In the genomic region with DNA sequence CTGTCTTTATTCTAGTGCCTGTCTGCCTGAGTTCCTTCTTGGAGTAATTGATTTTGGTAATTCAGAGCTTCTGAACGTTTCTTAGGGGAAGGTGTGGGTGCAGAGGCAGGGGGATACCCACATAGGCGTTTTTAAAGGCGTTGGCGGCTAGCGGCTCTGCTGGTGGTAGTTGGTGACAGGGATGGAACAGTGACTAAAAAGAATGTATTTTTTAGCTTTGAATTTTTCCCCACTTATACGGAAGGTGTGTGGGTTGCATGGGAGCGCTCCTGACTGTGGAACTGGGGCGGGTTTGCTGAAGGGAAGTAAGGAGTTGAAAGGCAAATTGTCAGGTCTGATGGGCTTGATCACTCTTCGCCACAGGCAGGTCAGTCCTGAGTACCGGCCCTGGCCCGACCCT, we compare ENCODE assay signal across 28 cellular contexts. TPM values are rescaled to one million over a fixed set of nuclear protein-coding genes. Genes with fewer than 3 reads are reported as not detected.
"Had no signal": no experiment of that assay in that cellular context is flagged by ENCODE, and none has a peak within 500 bp of the region (broad histone marks: within the 10 kb centered on the region; RNA-seq: fewer than 3 reads in every experiment).

No MANE protein-coding gene starts in this region.

- H3K27ac ChIP-seq: adrenal gland, breast epithelium, Peyer's patch, RWPE1, SJSA1 had no signal

- H3K27ac Mint-ChIP-seq: activated B cell treated with CpG ODN at 0.5 μM for 24 hours; activated CD4-positive, alpha-beta T cell treated with anti-CD3 and anti-CD28 coated beads, Interleukin-2, amount 10 ng/mL, durations not matched to agents 24 days and 14 days; activated naive CD4-positive, alpha-beta T cell treated with anti-CD3 and anti-CD28 coated beads, Interleukin-2, amount 10 ng/mL, durations not matched to agents 7 days and 5 days; activated naive CD8-positive, alpha-beta T cell treated with anti-CD3 and anti-CD28 coated beads, Interleukin-2, amount 10 ng/mL, durations not matched to agents 7 days and 5 days; activated T-helper 17 cell treated with anti-CD3 and anti-CD28 coated beads, Interleukin-2, amount 50 U/mL, for 72 hours; IgD-negative memory B cell; T-helper 2 cell treated with Interferon-gamma antibody and Interleukin-4, amounts not matched to agents 5 μg/mL and 100 μg/mL, for 36 hours had no signal

- H3K4me3 Mint-ChIP-seq: activated B cell treated with CpG ODN at 0.5 μM for 24 hours; activated CD4-positive, alpha-beta T cell treated with anti-CD3 and anti-CD28 coated beads, Interleukin-2, amount 10 ng/mL, durations not matched to agents 24 days and 14 days; activated naive CD4-positive, alpha-beta T cell treated with anti-CD3 and anti-CD28 coated beads, Interleukin-2, amount 10 ng/mL, durations not matched to agents 7 days and 5 days; activated naive CD8-positive, alpha-beta T cell treated with anti-CD3 and anti-CD28 coated beads, Interleukin-2, amount 10 ng/mL, durations not matched to agents 7 days and 5 days; activated T-cell treated with anti-CD3 and anti-CD28 coated beads, Interleukin-2, amount 50 U/mL, for 4 hours; activated T-helper 17 cell treated with anti-CD3 and anti-CD28 coated beads, Interleukin-2, amount 50 U/mL, for 72 hours; IgD-negative memory B cell; T-helper 2 cell treated with Interferon-gamma antibody and Interleukin-4, amounts not matched to agents 5 μg/mL and 100 μg/mL, for 36 hours had no signal

- H3K36me3 Mint-ChIP-seq: activated naive CD4-positive, alpha-beta T cell treated with anti-CD3 and anti-CD28 coated beads, Interleukin-2, amount 10 ng/mL, durations not matched to agents 7 days and 5 days; activated naive CD8-positive, alpha-beta T cell treated with anti-CD3 and anti-CD28 coated beads, Interleukin-2, amount 10 ng/mL, durations not matched to agents 7 days and 5 days; IgD-negative memory B cell had no signal

- H3K4me3 ChIP-seq: adrenal gland, breast epithelium, Peyer's patch, SJSA1 had no signal

- H3K9me3 ChIP-seq: adrenal gland, breast epithelium, Peyer's patch, SJSA1 had no signal

- H3K27me3 ChIP-seq: adrenal gland, breast epithelium, Peyer's patch had no signal

- H3K9me3 Mint-ChIP-seq: activated B cell treated with CpG ODN at 0.5 μM for 24 hours; activated CD4-positive, alpha-beta T cell treated with anti-CD3 and anti-CD28 coated beads, Interleukin-2, amount 10 ng/mL, durations not matched to agents 24 days and 14 days; activated naive CD4-positive, alpha-beta T cell treated with anti-CD3 and anti-CD28 coated beads, Interleukin-2, amount 10 ng/mL, durations not matched to agents 7 days and 5 days; activated naive CD8-positive, alpha-beta T cell treated with anti-CD3 and anti-CD28 coated beads, Interleukin-2, amount 10 ng/mL, durations not matched to agents 7 days and 5 days; activated T-cell treated with anti-CD3 and anti-CD28 coated beads, Interleukin-2, amount 50 U/mL, for 4 hours; activated T-helper 17 cell treated with anti-CD3 and anti-CD28 coated beads, Interleukin-2, amount 50 U/mL, for 72 hours; T-helper 2 cell treated with Interferon-gamma antibody and Interleukin-4, amounts not matched to agents 5 μg/mL and 100 μg/mL, for 36 hours had no signal

- H3K4me1 ChIP-seq: SJSA1 had no signal

- H3K36me3 ChIP-seq: adrenal gland, breast epithelium, Peyer's patch, SJSA1 had no signal

- DNase-seq: activated B cell treated with CpG ODN at 0.5 μM for 24 hours; activated CD4-positive, alpha-beta T cell treated with anti-CD3 and anti-CD28 coated beads for 1 hour; activated CD4-positive, alpha-beta T cell treated with anti-CD3 and anti-CD28 coated beads, Interleukin-2, amount 10 ng/mL, durations not matched to agents 24 days and 14 days; activated CD4-positive, alpha-beta T cell treated with anti-CD3 and anti-CD28 coated beads, Interleukin-2, amount 50 U/mL, for 48 hours; activated CD8-positive, alpha-beta memory T cell treated with anti-CD3 and anti-CD28 coated beads for 24 hours; activated gamma-delta T cell; activated naive CD4-positive, alpha-beta T cell treated with anti-CD3 and anti-CD28 coated beads, Interleukin-2, amount 10 ng/mL, durations not matched to agents 7 days and 5 days; activated naive CD8-positive, alpha-beta T cell treated with anti-CD3 and anti-CD28 coated beads, Interleukin-2, amount 10 ng/mL, durations not matched to agents 7 days and 5 days; activated T-cell treated with anti-CD3 and anti-CD28 coated beads, Interleukin-2, amount 50 U/mL, for 4 hours; adrenal gland; aorta; KG1; NCI-H1092; NCI-H1417 treated with DMSO at 0.1 percent for 48 hours; NCI-H1694 treated with DMSO at 0.1 percent for 48 hours; NCI-H2029 treated with DMSO at 0.1 percent for 48 hours; NCI-H345; NCI-H510A; NCI-H526 treated with DMSO at 0.1 percent for 48 hours; Peyer's patch; SHP77; SW 1271 had no signal

- H3K4me1 Mint-ChIP-seq: activated T-helper 17 cell treated with anti-CD3 and anti-CD28 coated beads, Interleukin-2, amount 50 U/mL, for 72 hours had no signal

RNA-seq across cellular contexts. Expression of a gene that starts 35.1 kb away (rescaled TPM):
- total RNA-seq: activated CD4-positive, alpha-beta T cell treated with anti-CD3 and anti-CD28 coated beads, Interleukin-2, amount 10 ng/mL, durations not matched to agents 24 days and 14 days had no signal
